ENCODE assay signal across 14 cellular contexts in the genomic region with DNA sequence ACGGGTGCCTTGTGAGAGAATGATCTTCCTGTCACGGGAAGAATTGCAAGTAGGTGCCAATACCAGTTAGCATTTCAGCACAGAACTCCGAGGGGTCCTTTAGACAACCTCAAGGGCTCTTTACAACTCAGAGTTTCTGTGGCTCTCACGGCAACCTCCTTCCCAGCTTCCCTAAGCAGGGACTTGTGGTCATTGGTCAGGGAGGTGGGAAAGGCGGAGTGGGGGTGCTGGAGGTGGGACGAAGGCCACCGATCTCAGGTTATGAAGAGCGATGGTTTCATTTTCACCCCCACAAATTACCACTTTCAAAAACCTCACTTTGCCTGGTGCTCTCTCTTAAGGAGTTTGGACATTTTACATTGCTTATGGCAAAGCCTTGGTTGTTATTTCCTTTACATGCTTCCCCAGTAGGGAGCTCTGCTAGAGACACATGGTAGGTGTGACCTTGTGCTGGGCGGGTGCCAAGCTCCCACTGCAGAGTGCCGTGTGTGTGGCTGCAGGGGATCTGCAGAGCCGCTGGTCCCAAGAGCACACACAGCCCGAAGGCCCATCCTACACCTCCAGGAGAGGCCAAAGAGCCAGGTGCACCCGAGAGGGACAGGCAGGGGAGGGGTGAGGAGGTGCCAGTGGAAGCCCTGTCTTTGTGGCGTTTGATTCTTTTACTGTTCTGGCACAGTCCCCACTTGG. TPM values are rescaled to one million over a fixed set of nuclear protein-coding genes. Genes with fewer than 3 reads are reported as not detected.
DNase-seq lines count a peak whose midpoint lies in the region; ATAC-seq and TF ChIP-seq lines count a peak whose summit lies in the region.
"Had no signal": no experiment of that assay in that cellular context is flagged by ENCODE, and none has a peak within 500 bp of the region (broad histone marks: within the 10 kb centered on the region; RNA-seq: fewer than 3 reads in every experiment).

No MANE protein-coding gene starts in this region.

- TF ChIP-seq CTCF in fibroblast of lung (conservative IDR thresholded peaks at IDR 0.05 in 1 of 2, IDR thresholded peaks at IDR 0.05 in 1 of 2; ENCODE audit: low read depth in 1 of 2, low read length in 2 of 2) = no peak
- TF ChIP-seq CTCF in vagina (IDR thresholded peaks at IDR 0.05) = no peak

- no peak overlapping the region for H3K4me2 ChIP-seq in fibroblast of lung (ENCODE audit: extremely low read depth, insufficient read depth, low read length)
- H3K4me2 ChIP-seq: PC-9 had no signal

- H3K4me1 ChIP-seq in fibroblast of lung (ENCODE audit: control insufficient read depth, extremely low read depth, insufficient read depth, low read length) (peaks cover 3% of the 10 kb centered on the region), vagina (peaks cover 11% of the 10 kb centered on the region)
- H3K4me1 ChIP-seq: testis had no signal

- H3K9ac ChIP-seq in fibroblast of lung (ENCODE audit: insufficient read depth, low read length) = no peak overlapping the region

- DNase-seq in NCI-H2171 treated with DMSO at 0.1 percent for 48 hours (lab: John Stamatoyannopoulos, UW) (peak; percentile 2), NCI-H2171 (lab: John Stamatoyannopoulos, UW) (no peak), NCI-H510A (lab: John Stamatoyannopoulos, UW) (peak; percentile 54), fibroblast of lung (ENCODE audit: low read depth in 2 of 2) (peak; percentile 20 to 25), vagina (ENCODE audit: extremely low spot score in 2 of 2) (peak; percentile 72 to 88), putamen (ENCODE audit: low spot score) (no peak)
- DNase-seq: activated CD4-positive, alpha-beta T cell treated with anti-CD3 and anti-CD28 coated beads for 36 hours; heart right ventricle; testis had no signal

- H3K9me3 ChIP-seq in fibroblast of lung (ENCODE audit: control insufficient read depth, insufficient read depth, low read depth, low read length) (no peaks in the 10 kb centered on the region), vagina (no peaks in the 10 kb centered on the region)
- H3K9me3 ChIP-seq: heart right ventricle, testis had no signal

- no peaks in the 10 kb centered on the region for H4K20me1 ChIP-seq in fibroblast of lung (ENCODE audit: control insufficient read depth, extremely low read depth, insufficient read depth, low read length)

- H3K36me3 ChIP-seq in fibroblast of lung (ENCODE audit: control insufficient read depth, insufficient read depth, low read length) = no peaks in the 10 kb centered on the region
- H3K36me3 ChIP-seq in vagina = no peaks in the 10 kb centered on the region
- H3K36me3 ChIP-seq: heart right ventricle had no signal

- H3K27me3 ChIP-seq in fibroblast of lung (ENCODE audit: control insufficient read depth, insufficient read depth, low read length) (no peaks in the 10 kb centered on the region), vagina (no peaks in the 10 kb centered on the region)
- H3K27me3 ChIP-seq: heart right ventricle, testis had no signal

- no peak for TF ChIP-seq POLR2A in vagina (IDR thresholded peaks at IDR 0.05)

- H2AFZ ChIP-seq in fibroblast of lung (ENCODE audit: low read length) = no peak overlapping the region
- H2AFZ ChIP-seq: PC-9 had no signal

- intact Hi-C loops in vagina (cut with DNase I) = no loop called here

- no peaks in the 10 kb centered on the region for H3K79me2 ChIP-seq in fibroblast of lung (ENCODE audit: control insufficient read depth, insufficient read depth, low read length)

- no peak for ATAC-seq in HG03520 (IDR thresholded peaks at IDR 0.05; ENCODE audit: unreplicated experiment)
- no peak for ATAC-seq in GM21381 (IDR thresholded peaks at IDR 0.05; ENCODE audit: unreplicated experiment)
- ATAC-seq: activated CD4-positive, alpha-beta T cell treated with anti-CD3 and anti-CD28 coated beads for 36 hours had no signal

- H3K4me3 ChIP-seq in fibroblast of lung (replicated peaks in 1 of 4; ENCODE audit: control extremely low read depth in 1 of 4, insufficient read depth in 1 of 4, low read depth in 3 of 4, low read length in 4 of 4) (no peak overlapping the region), vagina (no peak overlapping the region)
- H3K4me3 ChIP-seq: heart right ventricle, PC-9, skin epidermis, testis had no signal

- H3K27ac ChIP-seq in fibroblast of lung (ENCODE audit: insufficient read depth, low read length) (no peak overlapping the region), vagina (no peak overlapping the region)
- H3K27ac ChIP-seq: heart right ventricle, PC-9, skin epidermis, testis had no signal

RNA-seq across cellular contexts. Expression of gene BCL2L14, which starts 21.4 kb away (rescaled TPM):
- total RNA-seq in fibroblast of lung = not detected in 2 replicates
- not detected in 2 replicates for polyA plus RNA-seq in fibroblast of lung
- polyA plus RNA-seq in fibroblast of lung (2012) = not detected in 2 replicates
- polyA minus RNA-seq in fibroblast of lung (ENCODE audit: low replicate concordance) = not detected in 2 replicates
- total RNA-seq in vagina = not detected
- total RNA-seq: lower leg skin had no signal
- polyA plus RNA-seq: heart right ventricle had no signal

Comparison
In these comparisons a context has a peak if more than half of its experiments do, and no peak if none do; other contexts are left out.
1. DNase-seq: peak in NCI-H2171 treated with DMSO at 0.1 percent for 48 hours (single experiment), NCI-H510A (single experiment), fibroblast of lung (2 of 2) and vagina (2 of 2); none in NCI-H2171 (single experiment) and putamen (single experiment).